ENCODE assay signal across 1 cellular context in the genomic region with DNA sequence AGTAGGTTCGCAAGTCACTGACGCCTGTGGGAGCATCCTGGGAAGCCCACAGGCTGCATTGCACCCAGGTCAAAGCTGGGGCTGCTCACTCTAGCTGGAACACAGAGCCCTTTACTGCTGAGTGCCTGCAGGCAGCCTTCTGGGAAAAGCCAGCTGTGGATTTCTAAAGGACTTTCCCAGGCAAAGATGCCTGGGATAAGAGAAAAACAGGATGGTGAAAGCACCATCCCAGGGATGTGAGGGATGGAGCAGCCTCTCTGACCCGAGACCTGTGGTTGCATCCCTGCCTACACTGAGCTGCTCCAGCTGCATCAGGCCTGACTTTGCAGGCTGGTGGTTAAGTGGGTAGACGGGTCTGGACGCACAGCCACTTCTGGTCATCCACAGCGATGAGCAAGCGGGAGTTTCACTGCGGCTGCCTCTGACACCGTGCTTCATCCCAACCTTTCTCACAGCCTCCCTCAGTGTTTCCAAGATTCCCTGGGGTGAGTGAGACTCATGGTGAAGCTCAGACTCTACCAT.
TF ChIP-seq lines count a peak whose summit lies in the region.

No MANE protein-coding gene starts in this region.

TF ChIP-seq in SK-N-SH, 30 proteins besides CTCF, POLR2A, EP300 and RAD21 (continued from another document):
- TF ChIP-seq USF1 (IDR thresholded peaks at IDR 0.05; ENCODE audit: borderline replicate concordance, low read depth): no peak
